Comparison of ENCODE assay signal across 18 cellular contexts in genomic region chr10:57979466-57979865, GRCh38.
DNase-seq lines count a peak whose midpoint lies in the region; ATAC-seq and TF ChIP-seq lines count a peak whose summit lies in the region.
"Had no signal": no experiment of that assay in that cellular context is flagged by ENCODE, and none has a peak within 500 bp of the region (broad histone marks: within the 10 kb centered on the region; RNA-seq: fewer than 3 reads in every experiment).

No MANE protein-coding gene starts in this region.

- no peak for TF ChIP-seq CTCF in MCF 10A (IDR thresholded peaks at IDR 0.05; ENCODE audit: unreplicated experiment)
- TF ChIP-seq CTCF in mammary epithelial cell (conservative IDR thresholded peaks at IDR 0.05 in 1 of 2, IDR thresholded peaks at IDR 0.05 in 1 of 2; ENCODE audit: extremely low read depth in 1 of 2, insufficient read depth in 1 of 2, low read depth in 1 of 2, low read length in 2 of 2): no peak
- TF ChIP-seq CTCF in PC-9 (conservative IDR thresholded peaks at IDR 0.05): no peak
- TF ChIP-seq CTCF in fibroblast of villous mesenchyme (IDR thresholded peaks at IDR 0.05; ENCODE audit: insufficient read depth, low read depth, low read length): no peak
- TF ChIP-seq CTCF in GM10266 (IDR thresholded peaks at IDR 0.05; ENCODE audit: control insufficient read depth, insufficient read depth, low read depth, missing control alignments): no peak

- H3K4me3 Mint-ChIP-seq in MCF 10A (ENCODE audit: unreplicated experiment): no peak overlapping the region
- H3K4me3 Mint-ChIP-seq: CD8-positive, alpha-beta T cell; immature natural killer cell; neural progenitor cell had no signal

- BruUV-seq in MCF 10A (replicated peaks; lab: Mats Ljungman, UMichigan) (no TSS peak), mammary epithelial cell (replicated peaks; lab: Mats Ljungman, UMichigan) (no TSS peak), PC-9 (replicated peaks; lab: Mats Ljungman, UMichigan) (no TSS peak)

- H3K9me3 ChIP-seq in mammary epithelial cell (replicated peaks; ENCODE audit: insufficient read depth, low read length) (no peaks in the 10 kb centered on the region), PC-9 (ENCODE audit: insufficient read depth, low read depth) (no peaks in the 10 kb centered on the region)
- H3K9me3 ChIP-seq: stomach, uterus had no signal

- H3K27ac Mint-ChIP-seq in MCF 10A (ENCODE audit: low read depth, unreplicated experiment): no peak overlapping the region
- H3K27ac Mint-ChIP-seq: CD8-positive, alpha-beta T cell; immature natural killer cell; neural progenitor cell had no signal

- no peaks in the 10 kb centered on the region for H3K79me2 ChIP-seq in mammary epithelial cell (ENCODE audit: insufficient read depth, low read length)
- H3K79me2 ChIP-seq in PC-9 (ENCODE audit: low read depth): no peaks in the 10 kb centered on the region

- no peak for ATAC-seq in GM18520 (IDR thresholded peaks at IDR 0.05; ENCODE audit: unreplicated experiment)
- ATAC-seq: CD8-positive, alpha-beta T cell; GM12878 had no signal

- no peaks in the 10 kb centered on the region for H3K36me3 Mint-ChIP-seq in MCF 10A (ENCODE audit: insufficient read depth, unreplicated experiment)
- H3K36me3 Mint-ChIP-seq: CD8-positive, alpha-beta T cell; immature natural killer cell; neural progenitor cell had no signal

- DNase-seq in MCF 10A (ENCODE audit: unreplicated experiment) (peak; percentile 80), mammary epithelial cell (no peak), PC-9 (no peak), fibroblast of villous mesenchyme (ENCODE audit: low read depth) (peak; percentile 92), GM10266 (ENCODE audit: extremely low spot score) (no peak), OCI-M2 (lab: John Stamatoyannopoulos, UW; ENCODE audit: unreplicated experiment) (no peak)
- no peak for DNase-seq in stimulated activated CD4-positive, alpha-beta T cell treated with anti-CD3 and anti-CD28 coated beads, Interleukin-4, amount 100 ng/mL, for 4 hours
- DNase-seq: activated CD4-positive, CD25-positive, alpha-beta regulatory T cell treated with anti-CD3 and anti-CD28 coated beads, Interleukin-2, amount 50 U/mL, for 72 hours; activated effector memory CD4-positive, alpha-beta T cell treated with Interleukin-2 at 50 U/mL for 16 hours; CD8-positive, alpha-beta T cell; immature natural killer cell; NCI-H1105; SIG-M5; stomach; uterus had no signal

- peaks cover 12% of the 10 kb centered on the region for H3K9me3 Mint-ChIP-seq in MCF 10A (ENCODE audit: unreplicated experiment)

- in situ Hi-C loops in mammary epithelial cell (cut with MboI; ENCODE audit: low sequenced_read_pairs in 2 of 2): no loop called here

- H3K4me1 Mint-ChIP-seq in MCF 10A (ENCODE audit: insufficient read depth, unreplicated experiment): peaks cover 12% of the 10 kb centered on the region
- H3K4me1 Mint-ChIP-seq: immature natural killer cell, neural progenitor cell had no signal

- POLR2A ChIA-PET in MCF 10A (lab: Yijun Ruan, JAX): no interaction called here
- POLR2A ChIA-PET in PC-9 (lab: Charles Lee; ENCODE audit: unreplicated experiment): no interaction called here

- H3K4me1 ChIP-seq in mammary epithelial cell (ENCODE audit: insufficient read depth, low read length) (no peaks in the 10 kb centered on the region), PC-9 (replicated peaks; ENCODE audit: insufficient read depth) (no peaks in the 10 kb centered on the region)
- H3K4me1 ChIP-seq: neural progenitor cell, stomach, uterus had no signal

- H4K20me1 ChIP-seq in mammary epithelial cell (ENCODE audit: insufficient read depth, low read length): no peaks in the 10 kb centered on the region
- H4K20me1 ChIP-seq in PC-9 (ENCODE audit: insufficient read depth): no peaks in the 10 kb centered on the region

- intact Hi-C loops in MCF 10A (cut with micrococcal nuclease): no loop called here
- intact Hi-C loops in mammary epithelial cell (cut with micrococcal nuclease): no loop called here
- intact Hi-C loops in PC-9 (cut with micrococcal nuclease; ENCODE audit: unreplicated experiment): no loop called here

- 74% methylated on average over 4 of the region's 4 CpGs for WGBS in mammary epithelial cell (ENCODE audit: low coverage, missing lambda C conversion rate)

- H2AFZ ChIP-seq in mammary epithelial cell (ENCODE audit: low read depth, low read length): no peak overlapping the region
- H2AFZ ChIP-seq in PC-9: peak overlapping the region; percentile 40; the same call in 1 of the 2 replicates
- H2AFZ ChIP-seq: neural progenitor cell had no signal

- no peak overlapping the region for H3K4me2 ChIP-seq in mammary epithelial cell (ENCODE audit: insufficient read depth, low read depth, low read length)
- H3K4me2 ChIP-seq in PC-9: no peak overlapping the region
- H3K4me2 ChIP-seq: neural progenitor cell had no signal

- H3K27me3 ChIP-seq in mammary epithelial cell (ENCODE audit: insufficient read depth, low read length) (no peaks in the 10 kb centered on the region), PC-9 (ENCODE audit: insufficient read depth, low read depth) (no peaks in the 10 kb centered on the region)
- H3K27me3 ChIP-seq: neural progenitor cell, stomach, uterus had no signal

- no peaks in the 10 kb centered on the region for H3K27me3 Mint-ChIP-seq in MCF 10A (ENCODE audit: insufficient read depth, unreplicated experiment)

- no peaks in the 10 kb centered on the region for H3F3A ChIP-seq in PC-9 (ENCODE audit: insufficient read depth, low read depth)

- no peaks in the 10 kb centered on the region for H3K36me3 ChIP-seq in mammary epithelial cell (ENCODE audit: insufficient read depth, low read length)
- no peaks in the 10 kb centered on the region for H3K36me3 ChIP-seq in PC-9 (ENCODE audit: low read depth)
- H3K36me3 ChIP-seq: neural progenitor cell, stomach, uterus had no signal

- H3K27ac ChIP-seq in mammary epithelial cell (ENCODE audit: insufficient read depth, low read depth, low read length): no peak overlapping the region
- 0 out of 2 replicates have a peak overlapping the region, but pooled peaks have one; percentile 26 for H3K27ac ChIP-seq in PC-9
- H3K27ac ChIP-seq: neural progenitor cell, stomach, uterus had no signal

- dilution Hi-C loops in mammary epithelial cell (cut with HindIII; ENCODE audit: low sequenced_read_pairs): no loop called here

- H3K4me3 ChIP-seq in mammary epithelial cell (replicated peaks in 1 of 3; ENCODE audit: insufficient read depth in 1 of 3, low read depth in 2 of 3, low read length in 3 of 3): no peak overlapping the region
- H3K4me3 ChIP-seq in PC-9: no peak overlapping the region
- H3K4me3 ChIP-seq in fibroblast of villous mesenchyme (ENCODE audit: low read depth, low read length): no peak overlapping the region
- H3K4me3 ChIP-seq: GM12878, neural progenitor cell, stomach, uterus had no signal

- H3K9ac ChIP-seq in mammary epithelial cell (ENCODE audit: insufficient read depth, low read length): no peak overlapping the region
- H3K9ac ChIP-seq: neural progenitor cell had no signal

- no peaks in the 10 kb centered on the region for H3K9me2 ChIP-seq in PC-9 (ENCODE audit: insufficient read depth)

- CTCF ChIA-PET in MCF 10A (lab: Yijun Ruan, JAX) (interaction anchor here (1.1 kb wide), 1 partner anchor 322 kb away, joined by 4 read pairs; no protein-coding TSS in a partner anchor), mammary epithelial cell (lab: Charles Lee; ENCODE audit: low non-redundant PET) (no interaction called here), PC-9 (lab: Charles Lee) (no interaction called here)

Comparison
In these comparisons a context has a peak if more than half of its experiments do, and no peak if none do; other contexts are left out.
1. DNase-seq: peak in MCF 10A (single experiment) and fibroblast of villous mesenchyme (single experiment); none in mammary epithelial cell (single experiment), PC-9 (0 of 2), stimulated activated CD4-positive, alpha-beta T cell treated with anti-CD3 and anti-CD28 coated beads, Interleukin-4, amount 100 ng/mL, for 4 hours (0 of 2), GM10266 (single experiment) and OCI-M2 (single experiment).